ENCODE assay signal across 21 cellular contexts in genomic region chr6:150537481-150537880, GRCh38.
DNase-seq lines count a peak whose midpoint lies in the region; ATAC-seq, FAIRE-seq and TF ChIP-seq lines count a peak whose summit lies in the region.
"Had no signal": no experiment of that assay in that cellular context is flagged by ENCODE, and none has a peak within 500 bp of the region (broad histone marks: within the 10 kb centered on the region; RNA-seq: fewer than 3 reads in every experiment).

No MANE protein-coding gene starts in this region.

- POLR2A ChIA-PET in HepG2 (lab: Yijun Ruan, JAX) = interaction anchor here (0.6 kb wide), 1 partner anchor 10 kb away, joined by 4 read pairs; no protein-coding TSS in a partner anchor

- H3K4me2 ChIP-seq in HepG2 (ENCODE audit: low read depth, low read length) (no peak overlapping the region), parathyroid adenoma (ENCODE audit: low read length) (no peak overlapping the region)

- FAIRE-seq in HepG2 (lab: Jason Lieb, UNC) = no peak
- FAIRE-seq: D721Med had no signal

- H4K20me1 ChIP-seq in HepG2 (ENCODE audit: insufficient read depth, low read length) = no peaks in the 10 kb centered on the region

- H3K4me1 ChIP-seq in HepG2 (ENCODE audit: insufficient read depth, low read length) (peaks cover 43% of the 10 kb centered on the region), right lobe of liver (peaks cover 0 to 30% (median 12%) of the 10 kb centered on the region in 4 donors), parathyroid adenoma (peaks cover 17% of the 10 kb centered on the region), transverse colon (peaks cover 0 to 7% (median 2%) of the 10 kb centered on the region in 4 donors), uterus (no peaks in the 10 kb centered on the region)

- H3K4me3 ChIP-seq in HepG2 (replicated peaks in 1 of 3; ENCODE audit: insufficient read depth in 1 of 3, low read depth in 2 of 3, low read length in 3 of 3) = no peak overlapping the region
- H3K4me3 ChIP-seq in right lobe of liver = no peak overlapping the region
- no peak overlapping the region for H3K4me3 ChIP-seq in parathyroid adenoma (ENCODE audit: low read depth, low read length)
- no peak overlapping the region for H3K4me3 ChIP-seq in transverse colon
- H3K4me3 ChIP-seq in uterus = no peak overlapping the region
- H3K4me3 ChIP-seq: thoracic aorta had no signal

- H3K79me2 ChIP-seq in HepG2 (ENCODE audit: insufficient read depth, low read length) (no peaks in the 10 kb centered on the region), parathyroid adenoma (no peaks in the 10 kb centered on the region)

- DNase-seq in HepG2 (ENCODE audit: low spot score) (no peak), right lobe of liver (no peak), globus pallidus (ENCODE audit: low spot score) (peak; percentile 64), transverse colon (no peak), MV-4-11 (lab: John Stamatoyannopoulos, UW) (no peak), uterus (no peak)
- DNase-seq in stimulated activated CD4-positive, alpha-beta T cell treated with anti-CD3 and anti-CD28 coated beads, Interleukin-15, amount 100 ng/mL, for 24 hours = no peak
- DNase-seq: activated CD4-positive, alpha-beta T cell treated with anti-CD3 and anti-CD28 coated beads for 48 hours; activated gamma-delta T cell treated with Interleukin-2 at 50 U/mL for 16 hours; activated naive CD8-positive, alpha-beta T cell treated with anti-CD3 and anti-CD28 coated beads, Interleukin-2, amount 50 U/mL, for 24 hours; activated T-cell treated with anti-CD3 and anti-CD28 coated beads, Interleukin-2, amount 50 U/mL, for 24 hours; cortex of kidney; EL; NCI-H1105 treated with DMSO at 0.1 percent for 48 hours; NCI-H2029 treated with DMSO at 0.1 percent for 48 hours; NCI-H345 had no signal

- ATAC-seq in HepG2 (no peak), right lobe of liver (no peak)
- ATAC-seq: activated naive CD8-positive, alpha-beta T cell treated with anti-CD3 and anti-CD28 coated beads, Interleukin-2, amount 50 U/mL, for 24 hours; natural killer cell treated with Interleukin-12 subunit alpha and Interleukin-12 subunit beta and Interleukin-15 and Interleukin-18, amount 100 ng/mL, for 72 hours had no signal

- H3K9ac ChIP-seq in HepG2 (ENCODE audit: insufficient read depth, low read depth, low read length) (no peak overlapping the region), parathyroid adenoma (no peak overlapping the region)

- 26% methylated on average over 4 of the region's 4 CpGs for WGBS in HepG2 (ENCODE audit: low lambda C conversion rate)
- 66% methylated on average over 3 of the region's 4 CpGs for WGBS in right lobe of liver (ENCODE audit: insufficient coverage, low coverage, low lambda C conversion rate, missing lambda C conversion rate)
- 60 to 73% methylated on average over 3 to 4 of the region's 4 CpGs for WGBS in transverse colon (ENCODE audit: low coverage in 1 of 2), 2 donors

- no peak for TF ChIP-seq CTCF in HepG2 (CRISPR knock-in tag; IDR thresholded peaks at IDR 0.05)
- TF ChIP-seq CTCF in right lobe of liver (IDR thresholded peaks at IDR 0.05) = no peak
- no peak for TF ChIP-seq CTCF in parathyroid adenoma (IDR thresholded peaks at IDR 0.05)
- no peak for TF ChIP-seq CTCF in transverse colon (IDR thresholded peaks at IDR 0.05)
- no peak for TF ChIP-seq CTCF in uterus (IDR thresholded peaks at IDR 0.05)

- no peak for TF ChIP-seq RAD21 in HepG2 (CRISPR knock-in tag; IDR thresholded peaks at IDR 0.05)

- TF ChIP-seq POLR2A in HepG2 (IDR thresholded peaks at IDR 0.05; ENCODE audit: insufficient read depth in 1 of 2, low read depth in 2 of 2, low read length in 2 of 2) (no peak), right lobe of liver (IDR thresholded peaks at IDR 0.05) (no peak), transverse colon (IDR thresholded peaks at IDR 0.05) (no peak), uterus (IDR thresholded peaks at IDR 0.05) (no peak)

- no peaks in the 10 kb centered on the region for H3K36me3 ChIP-seq in HepG2 (replicated peaks in 1 of 2; ENCODE audit: control insufficient read depth in 1 of 2, insufficient read depth in 2 of 2, low read length in 2 of 2)
- H3K36me3 ChIP-seq in right lobe of liver = no peaks in the 10 kb centered on the region
- no peaks in the 10 kb centered on the region for H3K36me3 ChIP-seq in parathyroid adenoma (ENCODE audit: control insufficient read depth, insufficient read depth, low read length)
- no peaks in the 10 kb centered on the region for H3K36me3 ChIP-seq in transverse colon
- no peaks in the 10 kb centered on the region for H3K36me3 ChIP-seq in uterus
- H3K36me3 ChIP-seq: thoracic aorta had no signal

- intact Hi-C loops in HepG2 (cut with micrococcal nuclease; ENCODE audit: unreplicated experiment) (no loop called here), right lobe of liver (cut with DNase I) (no loop called here), transverse colon (cut with DNase I; ENCODE audit: low total_unique reads) (no loop called here), uterus (cut with DNase I; ENCODE audit: low total_unique reads) (no loop called here)

- no peak for TF ChIP-seq EP300 in HepG2 (IDR thresholded peaks at IDR 0.05; ENCODE audit: low read depth in 2 of 2, low read length in 2 of 2)
- TF ChIP-seq EP300 in HepG2 (CRISPR knock-in tag; IDR thresholded peaks at IDR 0.05; ENCODE audit: borderline replicate concordance) = no peak
- no peak for TF ChIP-seq EP300 in transverse colon (IDR thresholded peaks at IDR 0.05; ENCODE audit: low read depth)

- no TSS peak for BruUV-seq in HepG2 (replicated peaks; lab: Mats Ljungman, UMichigan)

- H2AFZ ChIP-seq in HepG2 (ENCODE audit: low read length) (no peak overlapping the region), parathyroid adenoma (no peak overlapping the region)

- CTCF ChIA-PET in HepG2 (lab: Yijun Ruan, JAX; ENCODE audit: low intra/inter-chr PET ratio, low total read pairs) = no interaction called here

- H3K9me3 ChIP-seq in HepG2 (ENCODE audit: low read length) (no peaks in the 10 kb centered on the region), right lobe of liver (no peaks in the 10 kb centered on the region), parathyroid adenoma (ENCODE audit: control insufficient read depth, low read length) (no peaks in the 10 kb centered on the region), transverse colon (no peaks in the 10 kb centered on the region), uterus (no peaks in the 10 kb centered on the region)
- H3K9me3 ChIP-seq: thoracic aorta had no signal

- H3K27me3 ChIP-seq in HepG2 (ENCODE audit: control insufficient read depth in 1 of 2, insufficient read depth in 2 of 2, low read length in 2 of 2) (no peaks in the 10 kb centered on the region), right lobe of liver (no peaks in the 10 kb centered on the region), parathyroid adenoma (ENCODE audit: control insufficient read depth, insufficient read depth, low read length) (no peaks in the 10 kb centered on the region), transverse colon (no peaks in the 10 kb centered on the region), uterus (no peaks in the 10 kb centered on the region)

- in situ Hi-C loops in HepG2 (cut with HindIII; ENCODE audit: extremely low pct_ligation_motif_present, low pct_unique_long_range_greater_than_20kb) (no loop called here), transverse colon (cut with MboI; ENCODE audit: low pct_ligation_motif_present in 1 of 4, low pct_unique_long_range_greater_than_20kb in 1 of 4, low sequenced_read_pairs in 3 of 4) (no loop called here)

- H3K27ac ChIP-seq in HepG2 (ENCODE audit: extremely low read length, insufficient read depth, low read length) (no peak overlapping the region), right lobe of liver (no peak overlapping the region), parathyroid adenoma (peak overlapping the region; percentile 60), transverse colon (peak overlapping the region in 3 of 4 donors; percentile 9 to 23 (median 22)), uterus (peak overlapping the region in 1 of 2 donors; percentile 20)
- H3K27ac ChIP-seq: thoracic aorta, VCaP had no signal

TF ChIP-seq in HepG2, 621 proteins besides CTCF, POLR2A, EP300 and RAD21:
- TF ChIP-seq ZNF350 (CRISPR knock-in tag; IDR thresholded peaks at IDR 0.05; ENCODE audit: borderline replicate concordance, low read depth) (no peak), BCL6 (CRISPR knock-in tag; IDR thresholded peaks at IDR 0.05) (peak; percentile 32; the same call in 1 of the 2 replicates)

Comparison
In these comparisons a context has a peak if more than half of its experiments do, and no peak if none do; other contexts are left out.
1. H3K27ac ChIP-seq: peak in parathyroid adenoma (single experiment) and transverse colon (3 of 4); none in HepG2 (single experiment) and right lobe of liver (0 of 3).